Comparison of ENCODE assay signal across 8 cellular contexts in the genomic region with DNA sequence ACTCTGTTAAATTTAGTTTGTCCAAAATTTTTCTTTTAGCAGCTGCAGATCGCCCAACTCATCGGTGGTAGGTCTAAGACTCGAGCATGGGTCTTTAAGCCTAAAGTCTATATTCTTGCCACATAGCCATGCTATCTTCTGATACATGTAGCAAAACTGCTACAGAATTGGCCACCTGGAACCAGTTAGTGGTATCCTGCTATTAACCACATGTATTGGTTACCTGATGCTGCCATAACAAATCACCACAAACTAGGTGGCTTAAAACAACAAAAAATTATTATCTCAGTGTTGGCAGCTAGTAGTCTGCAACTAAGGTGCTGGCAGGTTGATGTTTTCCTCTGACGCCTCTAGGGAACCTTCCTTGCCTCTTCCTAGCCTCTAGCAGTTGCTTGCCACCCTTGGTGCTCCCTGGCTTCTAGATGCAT.
DNase-seq lines count a peak whose midpoint lies in the region; ATAC-seq and TF ChIP-seq lines count a peak whose summit lies in the region.

No MANE protein-coding gene starts in this region.

- intact Hi-C loops in transverse colon (cut with DNase I; ENCODE audit: low total_unique reads) = no loop called here
- intact Hi-C loops in ascending aorta (cut with DNase I) = no loop called here

- TF ChIP-seq CTCF in transverse colon (IDR thresholded peaks at IDR 0.05) (no peak), ascending aorta (IDR thresholded peaks at IDR 0.05) (no peak)

- peak overlapping the region; percentile 81 for H3K27ac Mint-ChIP-seq in activated naive CD4-positive, alpha-beta T cell treated with anti-CD3 and anti-CD28 coated beads, Interleukin-2, amount 10 ng/mL, durations not matched to agents 7 days and 5 days
- peak overlapping the region; percentile 86 for H3K27ac Mint-ChIP-seq in activated naive CD8-positive, alpha-beta T cell treated with anti-CD3 and anti-CD28 coated beads, Interleukin-2, amount 50 U/mL, for 24 hours

- peaks cover 23% of the 10 kb centered on the region for H3K4me1 Mint-ChIP-seq in activated naive CD4-positive, alpha-beta T cell treated with anti-CD3 and anti-CD28 coated beads, Interleukin-2, amount 10 ng/mL, durations not matched to agents 7 days and 5 days
- peaks cover 61% of the 10 kb centered on the region for H3K4me1 Mint-ChIP-seq in activated naive CD8-positive, alpha-beta T cell treated with anti-CD3 and anti-CD28 coated beads, Interleukin-2, amount 50 U/mL, for 24 hours

- H3K4me3 ChIP-seq in transverse colon = peak overlapping the region in 1 of 4 donors; percentile 10
- H3K4me3 ChIP-seq in ascending aorta = peak overlapping the region in 1 of 2 donors; percentile 19

- 79 to 88% methylated on average over 4 of the region's 4 CpGs for WGBS in transverse colon (ENCODE audit: low coverage in 1 of 2), 2 donors

- no peaks in the 10 kb centered on the region for H3K9me3 Mint-ChIP-seq in activated naive CD4-positive, alpha-beta T cell treated with anti-CD3 and anti-CD28 coated beads, Interleukin-2, amount 10 ng/mL, durations not matched to agents 7 days and 5 days
- H3K9me3 Mint-ChIP-seq in activated naive CD8-positive, alpha-beta T cell treated with anti-CD3 and anti-CD28 coated beads, Interleukin-2, amount 50 U/mL, for 24 hours = peaks cover 6% of the 10 kb centered on the region

- no peaks in the 10 kb centered on the region for H3K27me3 Mint-ChIP-seq in activated naive CD4-positive, alpha-beta T cell treated with anti-CD3 and anti-CD28 coated beads, Interleukin-2, amount 10 ng/mL, durations not matched to agents 7 days and 5 days
- no peaks in the 10 kb centered on the region for H3K27me3 Mint-ChIP-seq in activated naive CD8-positive, alpha-beta T cell treated with anti-CD3 and anti-CD28 coated beads, Interleukin-2, amount 50 U/mL, for 24 hours

- H3K27me3 ChIP-seq in transverse colon (no peaks in the 10 kb centered on the region), ascending aorta (no peaks in the 10 kb centered on the region)

- ATAC-seq in HG03095 (IDR thresholded peaks at IDR 0.05; ENCODE audit: unreplicated experiment) = peak; percentile 67
- ATAC-seq in activated naive CD8-positive, alpha-beta T cell treated with anti-CD3 and anti-CD28 coated beads, Interleukin-2, amount 50 U/mL, for 24 hours = peak; percentile 16

- no peak for TF ChIP-seq POLR2A in transverse colon (IDR thresholded peaks at IDR 0.05)

- peak overlapping the region; percentile 19 to 66 (median 50) for H3K27ac ChIP-seq in transverse colon
- no peak overlapping the region for H3K27ac ChIP-seq in ascending aorta

- no peaks in the 10 kb centered on the region for H3K36me3 Mint-ChIP-seq in activated naive CD4-positive, alpha-beta T cell treated with anti-CD3 and anti-CD28 coated beads, Interleukin-2, amount 10 ng/mL, durations not matched to agents 7 days and 5 days
- no peaks in the 10 kb centered on the region for H3K36me3 Mint-ChIP-seq in activated naive CD8-positive, alpha-beta T cell treated with anti-CD3 and anti-CD28 coated beads, Interleukin-2, amount 50 U/mL, for 24 hours (ENCODE audit: low read depth)

- no peaks in the 10 kb centered on the region for H3K36me3 ChIP-seq in transverse colon
- no peaks in the 10 kb centered on the region for H3K36me3 ChIP-seq in ascending aorta

- no peak for TF ChIP-seq EP300 in transverse colon (IDR thresholded peaks at IDR 0.05; ENCODE audit: low read depth)

- H3K4me1 ChIP-seq in transverse colon (peaks cover 0 to 14% (median 0%) of the 10 kb centered on the region in 4 donors), ascending aorta (no peaks in the 10 kb centered on the region)

- peak overlapping the region; percentile 64 for H3K4me3 Mint-ChIP-seq in activated naive CD4-positive, alpha-beta T cell treated with anti-CD3 and anti-CD28 coated beads, Interleukin-2, amount 10 ng/mL, durations not matched to agents 7 days and 5 days
- H3K4me3 Mint-ChIP-seq in activated naive CD8-positive, alpha-beta T cell treated with anti-CD3 and anti-CD28 coated beads, Interleukin-2, amount 50 U/mL, for 24 hours = peak overlapping the region; percentile 68

- DNase-seq in activated naive CD4-positive, alpha-beta T cell treated with anti-CD3 and anti-CD28 coated beads, Interleukin-2, amount 10 ng/mL, durations not matched to agents 7 days and 5 days = no peak
- DNase-seq in activated naive CD4-positive, alpha-beta T cell treated with anti-CD3 and anti-CD28 coated beads, Interleukin-2, amount 50 U/mL, for 16 hours = no peak
- DNase-seq in activated naive CD8-positive, alpha-beta T cell treated with anti-CD3 and anti-CD28 coated beads, Interleukin-2, amount 50 U/mL, for 24 hours = no peak
- DNase-seq in transverse colon (no peak), ascending aorta (ENCODE audit: low spot score in 2 of 2) (no peak), NCI-H226 (no peak), DMS114 treated with DMSO at 0.1 percent for 48 hours (lab: John Stamatoyannopoulos, UW; ENCODE audit: unreplicated experiment) (no peak)

- CTCF ChIA-PET in activated naive CD4-positive, alpha-beta T cell treated with anti-CD3 and anti-CD28 coated beads, Interleukin-2, amount 10 ng/mL, durations not matched to agents 7 days and 5 days (lab: Charles Lee) = interaction anchor here (1.5 to 2.0 kb wide), 3 partner anchors 19 to 108 kb away, joined by 4 to 10 read pairs (median 4); a partner anchor contains a TSS

- H3K9me3 ChIP-seq in transverse colon (no peaks in the 10 kb centered on the region), ascending aorta (no peaks in the 10 kb centered on the region)

- in situ Hi-C loops in transverse colon (cut with MboI; ENCODE audit: low pct_ligation_motif_present in 1 of 4, low pct_unique_long_range_greater_than_20kb in 1 of 4, low sequenced_read_pairs in 3 of 4) = no loop called here

Comparison
In these comparisons a context has a peak if more than half of its experiments do, and no peak if none do; other contexts are left out.
1. H3K27ac ChIP-seq: peak in transverse colon (4 of 4); none in ascending aorta (0 of 2).